ENCODE assay signal across 12 cellular contexts in genomic region chr6:142952614-142953013, GRCh38. TPM values are rescaled to one million over a fixed set of nuclear protein-coding genes. Genes with fewer than 3 reads are reported as not detected.
A peak's percentile ranks its signal among the peaks of the same experiment; 100 is the strongest.
DNase-seq lines count a peak whose midpoint lies in the region; ATAC-seq, FAIRE-seq and TF ChIP-seq lines count a peak whose summit lies in the region.
"Had no signal": no experiment of that assay in that cellular context is flagged by ENCODE, and none has a peak within 500 bp of the region (broad histone marks: within the 10 kb centered on the region; RNA-seq: fewer than 3 reads in every experiment).

No MANE protein-coding gene starts in this region.

- H3K4me1 Mint-ChIP-seq in activated CD4-positive, alpha-beta T cell treated with anti-CD3 and anti-CD28 coated beads for 36 hours: peaks cover 23% of the 10 kb centered on the region

- ATAC-seq in GM19023 (IDR thresholded peaks at IDR 0.05; ENCODE audit: unreplicated experiment) (peak; percentile 74), HG02642 (IDR thresholded peaks at IDR 0.05; ENCODE audit: poor library complexity, unreplicated experiment) (peak; percentile 80), HG03558 (IDR thresholded peaks at IDR 0.05; ENCODE audit: extremely low read depth, unreplicated experiment) (peak; percentile 48)
- no peak for ATAC-seq in activated CD4-positive, alpha-beta T cell treated with anti-CD3 and anti-CD28 coated beads for 36 hours

- no peaks in the 10 kb centered on the region for H3K9me3 ChIP-seq in BLaER1 treated with 17β-estradiol and CSF1 and Interleukin-3, amounts not matched to agents 10 nM and 100 nM (replicated peaks in 1 of 11)
- H3K9me3 ChIP-seq in testis: no peaks in the 10 kb centered on the region

- no peaks in the 10 kb centered on the region for H3K27me3 Mint-ChIP-seq in activated CD4-positive, alpha-beta T cell treated with anti-CD3 and anti-CD28 coated beads for 36 hours

- no peak overlapping the region for H3K4me3 Mint-ChIP-seq in activated CD4-positive, alpha-beta T cell treated with anti-CD3 and anti-CD28 coated beads for 36 hours

- H3K36me3 ChIP-seq in BLaER1 treated with 17β-estradiol and CSF1 and Interleukin-3, amounts not matched to agents 10 nM and 100 nM: no peaks in the 10 kb centered on the region
- H3K36me3 ChIP-seq in testis (ENCODE audit: low read depth, missing control alignments): no peaks in the 10 kb centered on the region

- no peak overlapping the region; a peak in 1 of 22 replicates for H3K9ac ChIP-seq in BLaER1 treated with 17β-estradiol and CSF1 and Interleukin-3, amounts not matched to agents 10 nM and 100 nM

- peak overlapping the region in 9 of 11 experiments; percentile 13 to 61 (median 35); a peak in 13 of 22 replicates for H3K4me2 ChIP-seq in BLaER1 treated with 17β-estradiol and CSF1 and Interleukin-3, amounts not matched to agents 10 nM and 100 nM

- H3K27me3 ChIP-seq in BLaER1 treated with 17β-estradiol and CSF1 and Interleukin-3, amounts not matched to agents 10 nM and 100 nM: no peaks in the 10 kb centered on the region
- no peaks in the 10 kb centered on the region for H3K27me3 ChIP-seq in testis

- no peak overlapping the region for H3K27ac Mint-ChIP-seq in activated CD4-positive, alpha-beta T cell treated with anti-CD3 and anti-CD28 coated beads for 36 hours

- no peak overlapping the region for H3K4me3 ChIP-seq in BLaER1 treated with 17β-estradiol and CSF1 and Interleukin-3, amounts not matched to agents 10 nM and 100 nM
- no peak overlapping the region for H3K4me3 ChIP-seq in testis

- DNase-seq in COR-L47 (lab: John Stamatoyannopoulos, UW): no peak
- DNase-seq in H54 (ENCODE audit: insufficient read length, low spot score): no peak
- no peak for DNase-seq in activated CD4-positive, alpha-beta T cell treated with anti-CD3 and anti-CD28 coated beads for 36 hours
- DNase-seq in testis: no peak
- DNase-seq: activated CD8-positive, alpha-beta memory T cell treated with anti-CD3 and anti-CD28 coated beads for 24 hours; MV-4-11 had no signal

- H3K4me1 ChIP-seq in BLaER1 treated with 17β-estradiol and CSF1 and Interleukin-3, amounts not matched to agents 10 nM and 100 nM: peaks cover 14 to 52% (median 22%) of the 10 kb centered on the region in 10 experiments; a peak in 19 of 20 replicates
- peaks cover 6% of the 10 kb centered on the region for H3K4me1 ChIP-seq in testis

- TF ChIP-seq POLR2A in H54 (IDR thresholded peaks at IDR 0.05; ENCODE audit: low read depth, low read length) (no peak), testis (IDR thresholded peaks at IDR 0.05) (no peak)

- intact Hi-C loops in activated CD4-positive, alpha-beta T cell treated with anti-CD3 and anti-CD28 coated beads for 36 hours (cut with DNase I, micrococcal nuclease): no loop called here
- intact Hi-C loops in testis (cut with DNase I; ENCODE audit: low total_unique reads): no loop called here

- CTCF ChIA-PET in activated CD4-positive, alpha-beta T cell treated with anti-CD3 and anti-CD28 coated beads for 36 hours (lab: Charles Lee): interaction anchor here (0.6 to 1.3 kb wide), 3 partner anchors 21 to 1809 kb away, joined by 3 to 4 read pairs (median 3); no protein-coding TSS in a partner anchor

- WGBS in testis, 2 donors: 88 to 94% methylated on average over 3 of the region's 3 CpGs

- FAIRE-seq in H54 (lab: Jason Lieb, UNC): no peak
- FAIRE-seq: bronchial epithelial cell, H1 had no signal

- H3K27ac ChIP-seq in BLaER1 treated with 17β-estradiol and CSF1 and Interleukin-3, amounts not matched to agents 10 nM and 100 nM: no peak overlapping the region
- H3K27ac ChIP-seq in testis: no peak overlapping the region

- POLR2A ChIA-PET in activated CD4-positive, alpha-beta T cell treated with anti-CD3 and anti-CD28 coated beads for 36 hours (lab: Charles Lee): no interaction called here

- no peaks in the 10 kb centered on the region for H3K36me3 Mint-ChIP-seq in activated CD4-positive, alpha-beta T cell treated with anti-CD3 and anti-CD28 coated beads for 36 hours (ENCODE audit: low read depth)

- no peaks in the 10 kb centered on the region for H4K20me1 ChIP-seq in BLaER1 treated with 17β-estradiol and CSF1 and Interleukin-3, amounts not matched to agents 10 nM and 100 nM

- TF ChIP-seq CTCF in testis (IDR thresholded peaks at IDR 0.05): no peak

- no peaks in the 10 kb centered on the region for H3K9me3 Mint-ChIP-seq in activated CD4-positive, alpha-beta T cell treated with anti-CD3 and anti-CD28 coated beads for 36 hours (ENCODE audit: low read depth)

RNA-seq across cellular contexts. Expression of gene HIVEP2, which starts 7.6 kb away (rescaled TPM):
- 10 to 100 TPM; 30.7 to 33.6 TPM for total RNA-seq in activated CD4-positive, alpha-beta T cell treated with anti-CD3 and anti-CD28 coated beads for 36 hours
- total RNA-seq in testis: 10 to 100 TPM; 10.7 to 10.8 TPM
- 4.7 TPM for polyA plus RNA-seq in testis (ENCODE audit: insufficient read depth, low read depth, low replicate concordance)
